Comparison of ENCODE assay signal across 9 cellular contexts in the genomic region with DNA sequence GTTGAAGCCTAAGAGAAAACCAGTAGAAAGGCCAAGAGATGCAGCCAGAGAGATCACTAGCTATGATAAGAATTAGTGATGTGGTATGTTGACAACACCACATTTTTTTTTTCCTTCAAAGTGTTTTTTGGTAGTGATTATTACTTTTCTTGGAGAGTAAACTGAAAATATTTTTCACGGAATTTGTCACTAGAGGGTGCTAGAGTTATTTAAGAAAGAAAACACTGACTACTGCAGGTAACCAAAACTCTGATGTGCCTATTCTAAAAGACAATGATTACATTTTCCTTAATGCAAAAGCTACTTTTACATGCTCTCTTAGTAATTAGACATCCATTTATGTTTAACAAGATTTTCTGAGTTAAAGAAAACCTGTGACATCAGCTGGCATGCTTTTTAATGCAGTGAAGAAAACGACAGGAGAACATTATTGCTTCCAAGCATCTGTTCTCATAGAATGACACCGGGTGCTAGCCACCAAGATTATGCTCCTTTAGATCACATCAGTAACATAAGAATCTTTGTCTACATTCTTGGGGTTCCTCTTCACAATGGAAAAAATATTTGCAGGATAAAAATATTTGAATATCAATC. TPM values are rescaled to one million over a fixed set of nuclear protein-coding genes. Genes with fewer than 3 reads are reported as not detected.
DNase-seq lines count a peak whose midpoint lies in the region; ATAC-seq, FAIRE-seq and TF ChIP-seq lines count a peak whose summit lies in the region.
"Had no signal": no experiment of that assay in that cellular context is flagged by ENCODE, and none has a peak within 500 bp of the region (broad histone marks: within the 10 kb centered on the region; RNA-seq: fewer than 3 reads in every experiment).

No MANE protein-coding gene starts in this region.

- FAIRE-seq in D721Med (lab: Jason Lieb, UNC), result peak; percentile 89

- no peak overlapping the region for H3K4me3 Mint-ChIP-seq in neural crest cell
- H3K4me3 Mint-ChIP-seq: memory B cell had no signal

- H3K36me3 Mint-ChIP-seq in neural crest cell (ENCODE audit: low read depth), result no peaks in the 10 kb centered on the region
- H3K36me3 Mint-ChIP-seq: memory B cell had no signal

- peak; percentile 59 for TF ChIP-seq CTCF in D721Med (IDR thresholded peaks at IDR 0.05; ENCODE audit: insufficient read depth, missing control alignments)
- TF ChIP-seq CTCF in coronary artery (IDR thresholded peaks at IDR 0.05), result peak; percentile 32
- peak; percentile 78 for TF ChIP-seq CTCF in neural crest cell (conservative IDR thresholded peaks at IDR 0.05)

- DNase-seq in D721Med (ENCODE audit: insufficient read length, low spot score) (no peak), HCEC 1CT (peak; percentile 45), NCI-H524 (lab: John Stamatoyannopoulos, UW) (peak; percentile 48 to 79), coronary artery (ENCODE audit: low spot score) (no peak), neural crest cell (ENCODE audit: low read depth, low spot score) (no peak), mesenteric fat pad (ENCODE audit: low spot score) (no peak)
- DNase-seq in activated CD8-positive, alpha-beta memory T cell treated with anti-CD3 and anti-CD28 coated beads, Interleukin-2, amount 50 U/mL, for 48 hours, result no peak

- no peak overlapping the region for H3K27ac ChIP-seq in coronary artery

- ATAC-seq in HG03045 (IDR thresholded peaks at IDR 0.05; ENCODE audit: unreplicated experiment), result no peak

- H3K4me3 ChIP-seq in coronary artery, result no peak overlapping the region

- no peaks in the 10 kb centered on the region for H3K9me3 Mint-ChIP-seq in neural crest cell
- H3K9me3 Mint-ChIP-seq: memory B cell had no signal

- no peaks in the 10 kb centered on the region for H3K27me3 Mint-ChIP-seq in neural crest cell (ENCODE audit: low read depth)
- H3K27me3 Mint-ChIP-seq: memory B cell had no signal

- no peaks in the 10 kb centered on the region for H3K4me1 Mint-ChIP-seq in neural crest cell
- H3K4me1 Mint-ChIP-seq: memory B cell had no signal

- H3K27ac Mint-ChIP-seq in neural crest cell (ENCODE audit: unreplicated experiment), result no peak overlapping the region
- H3K27ac Mint-ChIP-seq: memory B cell had no signal

RNA-seq across cellular contexts. Expression of a gene that starts 28.8 kb away (rescaled TPM):
- total RNA-seq in neural crest cell, result 4.8 and 5.1 TPM in 2 replicates
- total RNA-seq in mesenteric fat pad, result 5.7 TPM

RNA-seq across cellular contexts. Expression of a gene that starts 28.9 kb away (rescaled TPM):
- 45.8 and 52.4 TPM in 2 replicates for total RNA-seq in neural crest cell
- total RNA-seq in mesenteric fat pad, result 146 TPM

Comparison
In these comparisons a context has a peak if more than half of its experiments do, and no peak if none do; other contexts are left out.
1. DNase-seq: peak in HCEC 1CT (single experiment) and NCI-H524 (2 of 2); none in D721Med (single experiment), coronary artery (single experiment), neural crest cell (single experiment), activated CD8-positive, alpha-beta memory T cell treated with anti-CD3 and anti-CD28 coated beads, Interleukin-2, amount 50 U/mL, for 48 hours (single experiment) and mesenteric fat pad (single experiment).
2. Peak in every context shown above with its lines, with median percentiles within 50 percentile points of each other: CTCF ChIP-seq.